Comparison of ENCODE assay signal across 11 cellular contexts in genomic region chr6:110951986-110952794, GRCh38. TPM values are rescaled to one million over a fixed set of nuclear protein-coding genes. Genes with fewer than 3 reads are reported as not detected.
DNase-seq lines count a peak whose midpoint lies in the region; ATAC-seq and TF ChIP-seq lines count a peak whose summit lies in the region.
"Had no signal": no experiment of that assay in that cellular context is flagged by ENCODE, and none has a peak within 500 bp of the region (broad histone marks: within the 10 kb centered on the region; RNA-seq: fewer than 3 reads in every experiment).

No MANE protein-coding gene starts in this region.

- intact Hi-C loops in CD4-positive, alpha-beta memory T cell (cut with micrococcal nuclease) = loop anchor here (10.0 kb wide), 2 partner anchors 533 to 1857 kb away; partner anchors contain the start of genes CEP57L1, REV3L and SESN1

- POLR2A ChIA-PET in CD4-positive, alpha-beta memory T cell (lab: Charles Lee; ENCODE audit: partially characterized antibody) = no interaction called here

- CTCF ChIA-PET in CD4-positive, alpha-beta memory T cell (lab: Charles Lee; ENCODE audit: partially characterized antibody) = interaction anchor here (3.2 to 16.7 kb wide), 3 partner anchors 79 to 422 kb away, joined by 11 to 192 read pairs (median 71); partner anchors contain the start of gene AMD1

- H3K9me3 ChIP-seq in RWPE2 (ENCODE audit: severe bottlenecking) = no peaks in the 10 kb centered on the region
- no peaks in the 10 kb centered on the region for H3K9me3 ChIP-seq in CD4-positive, alpha-beta memory T cell (ENCODE audit: control insufficient read depth in 1 of 2, low read length in 2 of 2)

- H3K4me1 Mint-ChIP-seq in osteocyte (ENCODE audit: unreplicated experiment) = peaks cover 24% of the 10 kb centered on the region
- H3K4me1 Mint-ChIP-seq in immature natural killer cell = peaks cover 2 to 3% of the 10 kb centered on the region in 2 donors
- peaks cover 0 to 8% (median 3%) of the 10 kb centered on the region in 4 donors for H3K4me1 Mint-ChIP-seq in CD4-positive, alpha-beta memory T cell

- no peaks in the 10 kb centered on the region for H3K27me3 ChIP-seq in RWPE2 (ENCODE audit: insufficient read depth, poor library complexity, severe bottlenecking)
- H3K27me3 ChIP-seq in CD4-positive, alpha-beta memory T cell (ENCODE audit: insufficient read depth, low read length) = no peaks in the 10 kb centered on the region

- DNase-seq in DMS53 treated with DMSO at 0.1 percent for 48 hours (lab: John Stamatoyannopoulos, UW; ENCODE audit: unreplicated experiment) (peak; percentile 50), RWPE2 (ENCODE audit: low spot score) (no peak), fibroblast of gingiva (ENCODE audit: low read depth) (peak; percentile 88), osteocyte (ENCODE audit: extremely low spot score, unreplicated experiment) (no peak), immature natural killer cell (no peak), T1000 (lab: John Stamatoyannopoulos, UW) (no peak), NCI-H2029 treated with DMSO at 0.1 percent for 48 hours (lab: John Stamatoyannopoulos, UW) (no peak)
- DNase-seq in CD4-positive, alpha-beta memory T cell = no peak
- DNase-seq: cerebellar nuclear complex, GOT3, NCI-H1694 had no signal

- no peak for TF ChIP-seq CTCF in RWPE2 (IDR thresholded peaks at IDR 0.05; ENCODE audit: poor library complexity, severe bottlenecking)
- TF ChIP-seq CTCF in osteocyte (IDR thresholded peaks at IDR 0.05) = no peak

- peaks cover 17% of the 10 kb centered on the region for H3K4me1 ChIP-seq in RWPE2 (ENCODE audit: insufficient read depth, poor library complexity, severe bottlenecking)
- no peaks in the 10 kb centered on the region for H3K4me1 ChIP-seq in CD4-positive, alpha-beta memory T cell (ENCODE audit: insufficient read depth, low read length)

- H3K27ac ChIP-seq in RWPE2 (ENCODE audit: poor library complexity, severe bottlenecking) = peak overlapping the region; percentile 83
- no peak overlapping the region for H3K27ac ChIP-seq in CD4-positive, alpha-beta memory T cell (ENCODE audit: low read depth, low read length)

- H3K27me3 Mint-ChIP-seq in osteocyte (ENCODE audit: unreplicated experiment) (no peaks in the 10 kb centered on the region), immature natural killer cell (ENCODE audit: low read depth in 3 of 3) (peaks cover 0 to 3% (median 0%) of the 10 kb centered on the region in 3 donors)
- no peaks in the 10 kb centered on the region for H3K27me3 Mint-ChIP-seq in CD4-positive, alpha-beta memory T cell

- H3K36me3 ChIP-seq in RWPE2 (ENCODE audit: low read depth) = no peaks in the 10 kb centered on the region
- H3K36me3 ChIP-seq in CD4-positive, alpha-beta memory T cell (ENCODE audit: insufficient read depth, low read length) = no peaks in the 10 kb centered on the region

- H3K4me3 Mint-ChIP-seq in osteocyte (ENCODE audit: unreplicated experiment) (no peak overlapping the region), immature natural killer cell (no peak overlapping the region)
- no peak overlapping the region for H3K4me3 Mint-ChIP-seq in CD4-positive, alpha-beta memory T cell

- H3K9me3 Mint-ChIP-seq in osteocyte (ENCODE audit: unreplicated experiment) (no peaks in the 10 kb centered on the region), immature natural killer cell (no peaks in the 10 kb centered on the region)
- H3K9me3 Mint-ChIP-seq in CD4-positive, alpha-beta memory T cell = no peaks in the 10 kb centered on the region

- peak overlapping the region; percentile 81 for H3K27ac Mint-ChIP-seq in osteocyte (ENCODE audit: unreplicated experiment)
- no peak overlapping the region for H3K27ac Mint-ChIP-seq in immature natural killer cell
- peak overlapping the region in 1 of 7 donors; percentile 10 for H3K27ac Mint-ChIP-seq in CD4-positive, alpha-beta memory T cell

- no peak overlapping the region for H3K4me3 ChIP-seq in RWPE2 (ENCODE audit: severe bottlenecking)
- H3K4me3 ChIP-seq in CD4-positive, alpha-beta memory T cell (ENCODE audit: low read length in 2 of 2) = no peak overlapping the region

- peak; percentile 98 for ATAC-seq in RWPE2 (ENCODE audit: low read depth)

- no peaks in the 10 kb centered on the region for H3K36me3 Mint-ChIP-seq in osteocyte (ENCODE audit: unreplicated experiment)
- no peaks in the 10 kb centered on the region for H3K36me3 Mint-ChIP-seq in immature natural killer cell
- no peaks in the 10 kb centered on the region for H3K36me3 Mint-ChIP-seq in CD4-positive, alpha-beta memory T cell

RNA-seq across cellular contexts. Expression of gene GTF3C6, which starts 6.3 kb away (rescaled TPM):
- total RNA-seq in osteocyte = 64.9 and 66.2 TPM in 2 replicates
- 100 to 1,000 TPM in 2 of 3 donors, 10 to 100 TPM in 1; 91.1 to 141 (median 120) TPM for polyA plus RNA-seq in immature natural killer cell
- total RNA-seq in CD4-positive, alpha-beta memory T cell = 10 to 100 TPM; 28.9 to 35.7 TPM
- polyA plus RNA-seq in CD4-positive, alpha-beta memory T cell = 100 to 1,000 TPM; 113 to 147 TPM

RNA-seq across cellular contexts. Expression of gene RPF2, which starts 29.6 kb away (rescaled TPM):
- 22.1 and 24.4 TPM in 2 replicates for total RNA-seq in osteocyte
- 10 to 100 TPM in 2 of 3 donors, 1 to 10 TPM in 1; 9.4 to 22.9 (median 19.9) TPM for polyA plus RNA-seq in immature natural killer cell
- 10 to 100 TPM; 13.2 to 13.9 TPM for total RNA-seq in CD4-positive, alpha-beta memory T cell
- polyA plus RNA-seq in CD4-positive, alpha-beta memory T cell = 10 to 100 TPM; 27.5 to 27.7 TPM

Comparison
In these comparisons a context has a peak if more than half of its experiments do, and no peak if none do; other contexts are left out.
1. DNase-seq: peak in DMS53 treated with DMSO at 0.1 percent for 48 hours (single experiment) and fibroblast of gingiva (single experiment); none in RWPE2 (single experiment), osteocyte (single experiment), immature natural killer cell (0 of 3), T1000 (single experiment), CD4-positive, alpha-beta memory T cell (0 of 5) and NCI-H2029 treated with DMSO at 0.1 percent for 48 hours (single experiment).